ENCODE assay signal across 22 cellular contexts in genomic region chr3:33940736-33941135, GRCh38.
A peak's percentile ranks its signal among the peaks of the same experiment; 100 is the strongest.
DNase-seq lines count a peak whose midpoint lies in the region; ATAC-seq and TF ChIP-seq lines count a peak whose summit lies in the region.
"Had no signal": no experiment of that assay in that cellular context is flagged by ENCODE, and none has a peak within 500 bp of the region (broad histone marks: within the 10 kb centered on the region; RNA-seq: fewer than 3 reads in every experiment).

No MANE protein-coding gene starts in this region.

- DNase-seq in NCI-H69 (lab: John Stamatoyannopoulos, UW) (peak; percentile 59), choroid plexus epithelial cell (ENCODE audit: low read depth) (peak; percentile 17), glutamatergic neuron (peak; percentile 41), sciatic nerve (ENCODE audit: low spot score) (no peak), NCI-H1694 (lab: John Stamatoyannopoulos, UW) (no peak)
- DNase-seq: AML-193; CD4-positive, alpha-beta T cell; MM.1S; NCI-H1417 treated with DMSO at 0.1 percent for 48 hours; NCI-H187 treated with DMSO at 0.1 percent for 48 hours; NCI-H2171 treated with DMSO at 0.1 percent for 48 hours; NCI-H345; NCI-H510A treated with DMSO at 0.1 percent for 48 hours; NCI-H82; NK-92 treated with Interleukin-12 subunit alpha and Interleukin-12 subunit beta, amount 100 ng/mL, for 24 hours; PC-9 had no signal

- no peaks in the 10 kb centered on the region for H3K27me3 Mint-ChIP-seq in glutamatergic neuron (ENCODE audit: unreplicated experiment)

- H3K36me3 Mint-ChIP-seq in glutamatergic neuron (ENCODE audit: unreplicated experiment): peaks cover under 1% of the 10 kb centered on the region

- ATAC-seq in sciatic nerve (peak; percentile 94), GM18502 (IDR thresholded peaks at IDR 0.05; ENCODE audit: poor library complexity, unreplicated experiment) (no peak), GM21529 (IDR thresholded peaks at IDR 0.05; ENCODE audit: unreplicated experiment) (no peak)
- ATAC-seq: Right ventricle myocardium inferior had no signal

- H3K9me3 Mint-ChIP-seq in glutamatergic neuron (ENCODE audit: unreplicated experiment): peaks cover 2% of the 10 kb centered on the region
- H3K9me3 Mint-ChIP-seq: CD4-positive, alpha-beta T cell had no signal

- H3K4me3 ChIP-seq in choroid plexus epithelial cell (ENCODE audit: low read depth, low read length): no peak overlapping the region
- H3K4me3 ChIP-seq: BLaER1 treated with 17β-estradiol and CSF1 and Interleukin-3, amounts not matched to agents 10 nM and 100 nM; GM23248; PC-9; SJSA1 had no signal

- peak overlapping the region; percentile 52 for H3K27ac Mint-ChIP-seq in glutamatergic neuron (ENCODE audit: unreplicated experiment)
- H3K27ac Mint-ChIP-seq: CD4-positive, alpha-beta T cell had no signal

- intact Hi-C loops in sciatic nerve (cut with DNase I): no loop called here

- H3K4me1 Mint-ChIP-seq in glutamatergic neuron (ENCODE audit: low read depth, unreplicated experiment): peaks cover 25% of the 10 kb centered on the region

- H3K4me3 Mint-ChIP-seq in glutamatergic neuron (ENCODE audit: unreplicated experiment): peak overlapping the region; percentile 8
- H3K4me3 Mint-ChIP-seq: CD4-positive, alpha-beta T cell had no signal

- no peak for TF ChIP-seq CTCF in choroid plexus epithelial cell (conservative IDR thresholded peaks at IDR 0.05; ENCODE audit: low read depth, low read length)
- no peak for TF ChIP-seq CTCF in glutamatergic neuron (IDR thresholded peaks at IDR 0.05; ENCODE audit: partially characterized antibody, unreplicated experiment)

Comparison
In these comparisons a context has a peak if more than half of its experiments do, and no peak if none do; other contexts are left out.
1. DNase-seq: peak in NCI-H69 (single experiment), choroid plexus epithelial cell (single experiment) and glutamatergic neuron (single experiment); none in sciatic nerve (single experiment) and NCI-H1694 (single experiment).